ENCODE assay signal across 17 cellular contexts in genomic region chr6:164247106-164247505, GRCh38.
DNase-seq lines count a peak whose midpoint lies in the region; ATAC-seq and TF ChIP-seq lines count a peak whose summit lies in the region.
"Had no signal": no experiment of that assay in that cellular context is flagged by ENCODE, and none has a peak within 500 bp of the region (broad histone marks: within the 10 kb centered on the region; RNA-seq: fewer than 3 reads in every experiment).

No MANE protein-coding gene starts in this region.

- ATAC-seq in T-helper 17 cell: no peak
- ATAC-seq: naive thymus-derived CD8-positive, alpha-beta T cell; stimulated activated naive CD8-positive, alpha-beta T cell treated with anti-CD3 and anti-CD28 coated beads, Interleukin-15, Interleukin-2, amounts not matched to agents 100 U/mL and 50 U/mL, for 24 hours had no signal

- DNase-seq in HFFc6 (peak; percentile 7), midbrain (lab: John Stamatoyannopoulos, UW) (peak; percentile 33), superior temporal gyrus (ENCODE audit: extremely low spot score) (peak; percentile 64), glomerular visceral epithelial cell (ENCODE audit: extremely low spot score) (no peak), T-helper 17 cell (no peak)
- DNase-seq in NK-92 treated with Interleukin-12 subunit alpha and Interleukin-12 subunit beta, amount 100 ng/mL, for 24 hours (lab: John Stamatoyannopoulos, UW): no peak
- DNase-seq in activated naive CD4-positive, alpha-beta T cell treated with anti-CD3 and anti-CD28 coated beads, Interleukin-2, amount 10 ng/mL, durations not matched to agents 7 days and 5 days: no peak
- DNase-seq: DMS79; left ventricle myocardium inferior; naive thymus-derived CD8-positive, alpha-beta T cell; NCI-H2029; NCI-H510A; SHP77; stimulated activated naive CD8-positive, alpha-beta T cell treated with anti-CD3 and anti-CD28 coated beads, Interleukin-15, Interleukin-2, amounts not matched to agents 100 U/mL and 50 U/mL, for 24 hours; upper lobe of left lung had no signal

- CTCF ChIA-PET in activated naive CD4-positive, alpha-beta T cell treated with anti-CD3 and anti-CD28 coated beads, Interleukin-2, amount 10 ng/mL, durations not matched to agents 7 days and 5 days (lab: Charles Lee): no interaction called here

- H3K27me3 Mint-ChIP-seq in HFFc6 (ENCODE audit: insufficient read depth) (no peaks in the 10 kb centered on the region), brain (no peaks in the 10 kb centered on the region), T-helper 17 cell (peaks cover under 1% of the 10 kb centered on the region)
- H3K27me3 Mint-ChIP-seq in activated naive CD4-positive, alpha-beta T cell treated with anti-CD3 and anti-CD28 coated beads, Interleukin-2, amount 10 ng/mL, durations not matched to agents 7 days and 5 days: no peaks in the 10 kb centered on the region

- H3K36me3 Mint-ChIP-seq in HFFc6 (ENCODE audit: low read depth) (0 out of 2 replicates have a peak, but pooled peaks cover 2% of the 10 kb centered on the region), brain (no peaks in the 10 kb centered on the region), T-helper 17 cell (ENCODE audit: low read depth) (no peaks in the 10 kb centered on the region)
- no peaks in the 10 kb centered on the region for H3K36me3 Mint-ChIP-seq in activated naive CD4-positive, alpha-beta T cell treated with anti-CD3 and anti-CD28 coated beads, Interleukin-2, amount 10 ng/mL, durations not matched to agents 7 days and 5 days
- H3K36me3 Mint-ChIP-seq: naive thymus-derived CD8-positive, alpha-beta T cell had no signal

- H3K27ac Mint-ChIP-seq in HFFc6 (no peak overlapping the region), brain (peak overlapping the region in 4 of 5 experiments; percentile 43 to 77 (median 58)), T-helper 17 cell (no peak overlapping the region)
- no peak overlapping the region for H3K27ac Mint-ChIP-seq in activated naive CD4-positive, alpha-beta T cell treated with anti-CD3 and anti-CD28 coated beads, Interleukin-2, amount 10 ng/mL, durations not matched to agents 7 days and 5 days
- H3K27ac Mint-ChIP-seq: naive thymus-derived CD8-positive, alpha-beta T cell; T-helper 1 cell treated with Interleukin-12 subunit alpha and Interleukin-12 subunit beta and Interleukin-4 antibody, amounts not matched to agents 30 μg/mL and 1 μg/mL, for 36 hours had no signal

- H3K4me3 Mint-ChIP-seq in HFFc6: no peak overlapping the region
- peak overlapping the region in 1 of 5 experiments; percentile 37 for H3K4me3 Mint-ChIP-seq in brain
- H3K4me3 Mint-ChIP-seq in T-helper 17 cell: no peak overlapping the region
- H3K4me3 Mint-ChIP-seq in activated naive CD4-positive, alpha-beta T cell treated with anti-CD3 and anti-CD28 coated beads, Interleukin-2, amount 10 ng/mL, durations not matched to agents 7 days and 5 days: no peak overlapping the region
- H3K4me3 Mint-ChIP-seq: naive thymus-derived CD8-positive, alpha-beta T cell; T-helper 1 cell treated with Interleukin-12 subunit alpha and Interleukin-12 subunit beta and Interleukin-4 antibody, amounts not matched to agents 30 μg/mL and 1 μg/mL, for 36 hours had no signal

- H3K9me3 Mint-ChIP-seq in HFFc6: peaks cover 45% of the 10 kb centered on the region
- H3K9me3 Mint-ChIP-seq in brain: peaks cover 0 to 4% (median 0%) of the 10 kb centered on the region in 5 experiments
- H3K9me3 Mint-ChIP-seq in activated naive CD4-positive, alpha-beta T cell treated with anti-CD3 and anti-CD28 coated beads, Interleukin-2, amount 10 ng/mL, durations not matched to agents 7 days and 5 days: peaks cover 10% of the 10 kb centered on the region
- H3K9me3 Mint-ChIP-seq: T-helper 1 cell treated with Interleukin-12 subunit alpha and Interleukin-12 subunit beta and Interleukin-4 antibody, amounts not matched to agents 30 μg/mL and 1 μg/mL, for 36 hours had no signal

- H3K9me3 ChIP-seq in T-helper 17 cell (ENCODE audit: control insufficient read depth, low read length, poor library complexity, severe bottlenecking): no peaks in the 10 kb centered on the region
- H3K9me3 ChIP-seq: left ventricle myocardium inferior, upper lobe of left lung had no signal

- H3K4me1 Mint-ChIP-seq in HFFc6 (ENCODE audit: low read depth) (no peaks in the 10 kb centered on the region), brain (peaks cover 19% of the 10 kb centered on the region), T-helper 17 cell (no peaks in the 10 kb centered on the region)
- no peaks in the 10 kb centered on the region for H3K4me1 Mint-ChIP-seq in activated naive CD4-positive, alpha-beta T cell treated with anti-CD3 and anti-CD28 coated beads, Interleukin-2, amount 10 ng/mL, durations not matched to agents 7 days and 5 days
- H3K4me1 Mint-ChIP-seq: naive thymus-derived CD8-positive, alpha-beta T cell had no signal

- TF ChIP-seq CTCF in HFFc6 (IDR thresholded peaks at IDR 0.05) (no peak), brain (conservative IDR thresholded peaks at IDR 0.05) (no peak)

Comparison
In these comparisons a context has a peak if more than half of its experiments do, and no peak if none do; other contexts are left out.
1. DNase-seq: peak in HFFc6 (single experiment), midbrain (single experiment) and superior temporal gyrus (single experiment); none in glomerular visceral epithelial cell (single experiment), NK-92 treated with Interleukin-12 subunit alpha and Interleukin-12 subunit beta, amount 100 ng/mL, for 24 hours (single experiment), T-helper 17 cell (0 of 3) and activated naive CD4-positive, alpha-beta T cell treated with anti-CD3 and anti-CD28 coated beads, Interleukin-2, amount 10 ng/mL, durations not matched to agents 7 days and 5 days (single experiment).
2. H3K27ac Mint-ChIP-seq: peak in brain (4 of 5); none in HFFc6 (single experiment), T-helper 17 cell (single experiment) and activated naive CD4-positive, alpha-beta T cell treated with anti-CD3 and anti-CD28 coated beads, Interleukin-2, amount 10 ng/mL, durations not matched to agents 7 days and 5 days (single experiment).